8 cellular contexts compared by ENCODE assay signal in genomic region chr17:980406-981291, GRCh38. TPM values are rescaled to one million over a fixed set of nuclear protein-coding genes. Genes with fewer than 3 reads are reported as not detected.
DNase-seq lines count a peak whose midpoint lies in the region; ATAC-seq and TF ChIP-seq lines count a peak whose summit lies in the region.

No MANE protein-coding gene starts in this region.

- TF ChIP-seq EP300 in neural cell (conservative IDR thresholded peaks at IDR 0.05; ENCODE audit: poor library complexity, severe bottlenecking), result no peak

- H3K4me2 ChIP-seq in neural cell (ENCODE audit: low read length), result peak overlapping the region; percentile 62

- peak overlapping the region; percentile 88 for H2AFZ ChIP-seq in neural cell (ENCODE audit: low read depth, low read length)

- no peaks in the 10 kb centered on the region for H4K20me1 ChIP-seq in neural cell (ENCODE audit: insufficient read depth)

- peak; percentile 82 for ATAC-seq in stimulated activated naive CD8-positive, alpha-beta T cell treated with anti-CD3 and anti-CD28 coated beads, Interleukin-15, amount 100 ng/mL, for 72 hours
- no peak for ATAC-seq in GM18520 (IDR thresholded peaks at IDR 0.05; ENCODE audit: unreplicated experiment)

- H3K79me2 ChIP-seq in neural cell (replicated peaks; ENCODE audit: insufficient read depth, low read length), result peaks cover 28% of the 10 kb centered on the region

- H3K4me3 Mint-ChIP-seq in stimulated activated naive CD8-positive, alpha-beta T cell treated with anti-CD3 and anti-CD28 coated beads, Interleukin-15, amount 100 ng/mL, for 72 hours, result peak overlapping the region; percentile 82 to 84

- peak overlapping the region; percentile 62 for H3K9ac ChIP-seq in neural cell (ENCODE audit: low read length)

- peaks cover 28% of the 10 kb centered on the region for H3K27me3 Mint-ChIP-seq in stimulated activated naive CD8-positive, alpha-beta T cell treated with anti-CD3 and anti-CD28 coated beads, Interleukin-15, amount 100 ng/mL, for 72 hours

- no peaks in the 10 kb centered on the region for H3K27me3 ChIP-seq in neural cell (ENCODE audit: insufficient read depth, low read depth, low read length)

- no peak overlapping the region for H3K27ac Mint-ChIP-seq in stimulated activated naive CD8-positive, alpha-beta T cell treated with anti-CD3 and anti-CD28 coated beads, Interleukin-15, amount 100 ng/mL, for 72 hours

- no peaks in the 10 kb centered on the region for H3K9me3 Mint-ChIP-seq in stimulated activated naive CD8-positive, alpha-beta T cell treated with anti-CD3 and anti-CD28 coated beads, Interleukin-15, amount 100 ng/mL, for 72 hours

- peak; percentile 54 for TF ChIP-seq CTCF in GM12874 (IDR thresholded peaks at IDR 0.05; ENCODE audit: insufficient read depth, low read depth, low read length)
- TF ChIP-seq CTCF in LNCaP clone FGC (IDR thresholded peaks at IDR 0.05; ENCODE audit: control insufficient read depth, extremely low read depth, insufficient read depth), result peak; percentile 80
- TF ChIP-seq CTCF in foreskin fibroblast (IDR thresholded peaks at IDR 0.05; ENCODE audit: low read depth, low read length), result peak; percentile 61
- peak; percentile 95 for TF ChIP-seq CTCF in neural cell (IDR thresholded peaks at IDR 0.05; ENCODE audit: poor library complexity, severe bottlenecking)

- H3K9me3 ChIP-seq in neural cell (ENCODE audit: low read length), result no peaks in the 10 kb centered on the region

- H3K9me2 ChIP-seq in neural cell (ENCODE audit: insufficient read depth, low read length), result no peaks in the 10 kb centered on the region

- peaks cover 8% of the 10 kb centered on the region for H3F3A ChIP-seq in neural cell (ENCODE audit: insufficient read depth, low read length, poor library complexity, severe bottlenecking)

- peak; percentile 60 for DNase-seq in LNCaP clone FGC (ENCODE audit: low read depth)
- peak; percentile 84 for DNase-seq in SHP77 treated with DMSO at 0.1 percent for 48 hours (lab: John Stamatoyannopoulos, UW)
- DNase-seq in activated T-helper 9 cell treated with anti-CD3 and anti-CD28 coated beads, Interleukin-2, amount 50 U/mL, for 16 hours (ENCODE audit: low read depth), result peak; percentile 62
- DNase-seq in foreskin fibroblast, result peak; percentile 72 to 91
- peak; percentile 76 to 84 for DNase-seq in stimulated activated naive CD8-positive, alpha-beta T cell treated with anti-CD3 and anti-CD28 coated beads, Interleukin-15, amount 100 ng/mL, for 72 hours

- H3K4me3 ChIP-seq in LNCaP clone FGC (ENCODE audit: low read depth, low read length) (peak overlapping the region; percentile 51), foreskin fibroblast (ENCODE audit: low read depth in 1 of 2, low read length in 2 of 2) (peak overlapping the region; percentile 50 to 58), neural cell (ENCODE audit: low read length) (peak overlapping the region; percentile 64)

- no peaks in the 10 kb centered on the region for H3K36me3 ChIP-seq in neural cell (ENCODE audit: insufficient read depth, low read length)

- H3K4me1 Mint-ChIP-seq in stimulated activated naive CD8-positive, alpha-beta T cell treated with anti-CD3 and anti-CD28 coated beads, Interleukin-15, amount 100 ng/mL, for 72 hours, result peaks cover 22% of the 10 kb centered on the region

- H3K27ac ChIP-seq in neural cell (ENCODE audit: low read length), result peak overlapping the region; percentile 47

- peak; percentile 96 for TF ChIP-seq RAD21 in neural cell (conservative IDR thresholded peaks at IDR 0.05)

TF ChIP-seq in neural cell, 6 proteins besides CTCF, POLR2A, EP300 and RAD21:
- TF ChIP-seq MXI1 (conservative IDR thresholded peaks at IDR 0.05; ENCODE audit: poor library complexity, severe bottlenecking), result no peak
- TF ChIP-seq EZH2 (IDR thresholded peaks at IDR 0.05; ENCODE audit: borderline replicate concordance, insufficient read depth, low read length, poor library complexity, severe bottlenecking), result no peak
- TF ChIP-seq SMC3 (conservative IDR thresholded peaks at IDR 0.05; ENCODE audit: poor library complexity), result peak; percentile 93

RNA-seq across cellular contexts. Expression of gene NXN, which starts 1.1 kb away (rescaled TPM):
- polyA plus RNA-seq in neural cell, result 14.8 and 17.9 TPM in 2 replicates
- 29.0 and 29.6 TPM in 2 replicates for polyA minus RNA-seq in neural cell

RNA-seq across cellular contexts. Expression of gene TIMM22, which starts 16.3 kb away (rescaled TPM):
- polyA plus RNA-seq in neural cell, result 16.0 and 16.7 TPM in 2 replicates
- 18.3 and 18.6 TPM in 2 replicates for polyA minus RNA-seq in neural cell
